8 cellular contexts compared by ENCODE assay signal in the genomic region with DNA sequence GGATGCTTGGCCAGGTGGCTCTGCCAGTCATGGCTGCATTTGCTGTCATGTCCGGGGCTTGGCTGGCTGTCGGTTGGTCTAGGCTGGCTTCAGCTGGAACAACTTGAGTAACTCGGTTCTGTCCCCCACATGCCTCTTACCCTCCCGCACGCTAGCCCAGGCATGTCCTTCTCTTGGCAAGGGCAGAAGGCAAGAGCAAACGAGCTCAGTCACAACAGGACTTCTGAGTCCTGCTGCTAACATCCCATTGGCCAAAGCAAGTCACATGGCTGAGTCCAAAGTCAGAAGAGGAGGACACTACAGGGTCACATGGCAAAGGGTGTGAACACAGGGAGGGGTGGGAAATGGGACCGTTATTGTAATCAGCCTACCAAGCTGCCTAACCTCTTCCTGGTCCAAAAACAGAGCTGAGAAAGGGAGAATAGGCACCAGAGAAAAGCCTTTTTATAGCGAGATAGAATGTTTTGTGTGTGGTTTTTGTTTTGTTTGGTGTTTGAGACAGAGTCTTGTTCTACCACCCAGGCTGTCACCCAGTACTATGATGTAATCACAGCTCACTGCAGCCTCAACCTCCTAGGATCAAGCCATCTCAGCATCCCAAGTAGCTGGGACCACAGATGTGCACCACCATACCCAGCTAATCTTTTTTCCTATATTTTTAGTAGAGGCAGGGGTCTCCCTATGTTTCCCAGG.
DNase-seq lines count a peak whose midpoint lies in the region; ATAC-seq and TF ChIP-seq lines count a peak whose summit lies in the region.

No MANE protein-coding gene starts in this region.

- no peak overlapping the region for H2BK15ac ChIP-seq in neuronal stem cell (ENCODE audit: low read length)

- H3K18ac ChIP-seq in neuronal stem cell (ENCODE audit: low read length) = no peak overlapping the region

- peaks cover 5% of the 10 kb centered on the region for H3K27me3 Mint-ChIP-seq in activated CD8-positive, alpha-beta T cell treated with anti-CD3 and anti-CD28 coated beads for 36 hours

- TF ChIP-seq CTCF in smooth muscle cell (IDR thresholded peaks at IDR 0.05; ENCODE audit: borderline replicate concordance, insufficient read depth, poor library complexity, severe bottlenecking) = no peak
- no peak for TF ChIP-seq CTCF in activated CD8-positive, alpha-beta T cell treated with anti-CD3 and anti-CD28 coated beads for 36 hours (IDR thresholded peaks at IDR 0.05)
- TF ChIP-seq CTCF in MM.1S (IDR thresholded peaks at IDR 0.05; ENCODE audit: low read length) = no peak

- H3K14ac ChIP-seq in neuronal stem cell (ENCODE audit: low read length) = no peak overlapping the region

- DNase-seq in DMS153 treated with DMSO at 0.1 percent for 48 hours (lab: John Stamatoyannopoulos, UW; ENCODE audit: unreplicated experiment) (peak; percentile 41), NCI-H1105 (lab: John Stamatoyannopoulos, UW) (peak; percentile 49), epithelial cell of prostate (ENCODE audit: low read depth, low spot score) (peak; percentile 100), neuronal stem cell (ENCODE audit: low spot score) (no peak), smooth muscle cell (lab: John Stamatoyannopoulos, UW; ENCODE audit: unreplicated experiment) (no peak), MM.1S (no peak)
- no peak for DNase-seq in activated CD8-positive, alpha-beta T cell treated with anti-CD3 and anti-CD28 coated beads for 36 hours
- no peak for DNase-seq in activated naive CD4-positive, alpha-beta T cell treated with anti-CD3 and anti-CD28 coated beads, Interleukin-2, amount 50 U/mL, for 72 hours (ENCODE audit: low spot score in 2 of 2)

- H4K8ac ChIP-seq in neuronal stem cell (ENCODE audit: low read depth, low read length) = no peak overlapping the region

- H2AFZ ChIP-seq in neuronal stem cell (ENCODE audit: low read length) (peak overlapping the region; percentile 58), smooth muscle cell (ENCODE audit: low read depth) (no peak overlapping the region), MM.1S (ENCODE audit: low read length) (no peak overlapping the region)

- H3K36me3 Mint-ChIP-seq in activated CD8-positive, alpha-beta T cell treated with anti-CD3 and anti-CD28 coated beads for 36 hours (ENCODE audit: low read depth) = no peaks in the 10 kb centered on the region
- H3K36me3 Mint-ChIP-seq in activated naive CD4-positive, alpha-beta T cell treated with anti-CD3 and anti-CD28 coated beads, Interleukin-2, amount 50 U/mL, for 72 hours = peaks cover 0 to 7% of the 10 kb centered on the region in 2 donors

- no peak overlapping the region for H3K4me3 Mint-ChIP-seq in activated CD8-positive, alpha-beta T cell treated with anti-CD3 and anti-CD28 coated beads for 36 hours

- H2AK5ac ChIP-seq in neuronal stem cell (ENCODE audit: low read depth, low read length) = peak overlapping the region; percentile 16

- H4K20me1 ChIP-seq in smooth muscle cell (ENCODE audit: low read depth) = no peaks in the 10 kb centered on the region
- H4K20me1 ChIP-seq in MM.1S (ENCODE audit: insufficient read depth, low read length) = no peaks in the 10 kb centered on the region

- H3K79me1 ChIP-seq in neuronal stem cell (ENCODE audit: low read depth, low read length) = no peaks in the 10 kb centered on the region

- H2BK12ac ChIP-seq in neuronal stem cell (ENCODE audit: low read length) = peak overlapping the region; percentile 30

- H3K4me1 Mint-ChIP-seq in activated CD8-positive, alpha-beta T cell treated with anti-CD3 and anti-CD28 coated beads for 36 hours (ENCODE audit: low read depth) = no peaks in the 10 kb centered on the region

- no peaks in the 10 kb centered on the region for H3K36me3 ChIP-seq in neuronal stem cell (replicated peaks in 1 of 2; ENCODE audit: control insufficient read depth in 2 of 2, insufficient read depth in 2 of 2, low read length in 2 of 2)
- H3K36me3 ChIP-seq in smooth muscle cell (ENCODE audit: low read depth) = no peaks in the 10 kb centered on the region
- no peaks in the 10 kb centered on the region for H3K36me3 ChIP-seq in MM.1S (replicated peaks; ENCODE audit: insufficient read depth, low read length)

- H3K27me3 ChIP-seq in neuronal stem cell (ENCODE audit: control insufficient read depth in 3 of 3, insufficient read depth in 3 of 3, low read depth in 1 of 3, low read length in 3 of 3) (no peaks in the 10 kb centered on the region), smooth muscle cell (ENCODE audit: low read depth) (no peaks in the 10 kb centered on the region), MM.1S (replicated peaks; ENCODE audit: insufficient read depth, low read length) (peaks cover 34% of the 10 kb centered on the region)

- intact Hi-C loops in activated CD8-positive, alpha-beta T cell treated with anti-CD3 and anti-CD28 coated beads for 36 hours (cut with micrococcal nuclease) = no loop called here

- H3K4me2 ChIP-seq in neuronal stem cell (ENCODE audit: insufficient read depth, low read length, poor library complexity, severe bottlenecking) (no peak overlapping the region), smooth muscle cell (no peak overlapping the region), MM.1S (ENCODE audit: low read depth, low read length) (no peak overlapping the region)

- no peak overlapping the region for H3K23ac ChIP-seq in neuronal stem cell (ENCODE audit: low read depth, low read length, poor library complexity)

- H3K9me3 Mint-ChIP-seq in activated CD8-positive, alpha-beta T cell treated with anti-CD3 and anti-CD28 coated beads for 36 hours = no peaks in the 10 kb centered on the region
- H3K9me3 Mint-ChIP-seq in activated naive CD4-positive, alpha-beta T cell treated with anti-CD3 and anti-CD28 coated beads, Interleukin-2, amount 50 U/mL, for 72 hours = peaks cover 0 to 10% of the 10 kb centered on the region in 2 donors

- H3K79me2 ChIP-seq in smooth muscle cell (ENCODE audit: low read depth) (no peaks in the 10 kb centered on the region), MM.1S (ENCODE audit: low read length) (no peaks in the 10 kb centered on the region)

- WGBS in neuronal stem cell (ENCODE audit: extremely low coverage in 2 of 2, insufficient read length in 2 of 2, insufficient replicate concordance in 1 of 2), 2 donors = 100% methylated on average over 1 of the region's 8 CpGs; no CpG with 5 or more reads in 1 of the 2 donors
- WGBS in smooth muscle cell (ENCODE audit: low lambda C conversion rate) = 76% methylated on average over 8 of the region's 8 CpGs

- H3K4me1 ChIP-seq in neuronal stem cell (ENCODE audit: control insufficient read depth in 2 of 2, insufficient read depth in 1 of 2, low read depth in 1 of 2, low read length in 2 of 2) (peaks cover 18 to 31% of the 10 kb centered on the region in 2 donors), smooth muscle cell (ENCODE audit: low read depth) (peaks cover 4% of the 10 kb centered on the region), MM.1S (ENCODE audit: low read length) (no peaks in the 10 kb centered on the region)

- POLR2A ChIA-PET in activated CD8-positive, alpha-beta T cell treated with anti-CD3 and anti-CD28 coated beads for 36 hours (lab: Charles Lee) = no interaction called here

- H3K4me3 ChIP-seq in neuronal stem cell (ENCODE audit: low read length in 2 of 2) = no peak overlapping the region
- no peak overlapping the region for H3K4me3 ChIP-seq in smooth muscle cell
- H3K4me3 ChIP-seq in MM.1S (ENCODE audit: low read length) = no peak overlapping the region

- H4K91ac ChIP-seq in neuronal stem cell (ENCODE audit: low read depth, low read length, poor library complexity) = no peak overlapping the region

- H3K9me2 ChIP-seq in MM.1S (replicated peaks; ENCODE audit: insufficient read depth, low read length) = no peaks in the 10 kb centered on the region

- H2BK5ac ChIP-seq in neuronal stem cell (ENCODE audit: low read length) = no peak overlapping the region

- H2BK120ac ChIP-seq in neuronal stem cell (ENCODE audit: low read depth, low read length) = no peak overlapping the region

- peak overlapping the region; percentile 90 for H3K27ac ChIP-seq in epithelial cell of prostate
- no peak overlapping the region for H3K27ac ChIP-seq in neuronal stem cell (replicated peaks; ENCODE audit: low read length)
- H3K27ac ChIP-seq in smooth muscle cell (ENCODE audit: low read depth) = no peak overlapping the region
- no peak overlapping the region for H3K27ac ChIP-seq in MM.1S (ENCODE audit: low read length)

- H3K9ac ChIP-seq in neuronal stem cell (ENCODE audit: low read depth, low read length, poor library complexity) (no peak overlapping the region), smooth muscle cell (ENCODE audit: low read depth) (no peak overlapping the region), MM.1S (ENCODE audit: low read length) (no peak overlapping the region)

- H3F3A ChIP-seq in smooth muscle cell (ENCODE audit: low read depth) = no peaks in the 10 kb centered on the region
- no peaks in the 10 kb centered on the region for H3F3A ChIP-seq in MM.1S (ENCODE audit: insufficient read depth, low read length)

- ATAC-seq in activated CD8-positive, alpha-beta T cell treated with anti-CD3 and anti-CD28 coated beads for 36 hours = no peak
- ATAC-seq in activated naive CD4-positive, alpha-beta T cell treated with anti-CD3 and anti-CD28 coated beads, Interleukin-2, amount 50 U/mL, for 72 hours = no peak

- no peak overlapping the region for H3K4ac ChIP-seq in neuronal stem cell (ENCODE audit: low read length)

- CTCF ChIA-PET in activated CD8-positive, alpha-beta T cell treated with anti-CD3 and anti-CD28 coated beads for 36 hours (lab: Charles Lee) = no interaction called here

- H3K9me3 ChIP-seq in neuronal stem cell (replicated peaks in 1 of 2; ENCODE audit: control insufficient read depth in 2 of 2, insufficient read depth in 1 of 2, low read depth in 1 of 2, low read length in 2 of 2) (peaks cover 2 to 20% of the 10 kb centered on the region in 2 donors), smooth muscle cell (replicated peaks; ENCODE audit: low read depth) (no peaks in the 10 kb centered on the region), MM.1S (replicated peaks; ENCODE audit: insufficient read depth, low read length) (no peaks in the 10 kb centered on the region)

- H3K27ac Mint-ChIP-seq in activated CD8-positive, alpha-beta T cell treated with anti-CD3 and anti-CD28 coated beads for 36 hours = no peak overlapping the region
- H3K27ac Mint-ChIP-seq in activated naive CD4-positive, alpha-beta T cell treated with anti-CD3 and anti-CD28 coated beads, Interleukin-2, amount 50 U/mL, for 72 hours = no peak overlapping the region

Comparison
In these comparisons a context has a peak if more than half of its experiments do, and no peak if none do; other contexts are left out.
1. DNase-seq: peak in DMS153 treated with DMSO at 0.1 percent for 48 hours (single experiment), NCI-H1105 (single experiment) and epithelial cell of prostate (single experiment); none in neuronal stem cell (single experiment), smooth muscle cell (single experiment), activated CD8-positive, alpha-beta T cell treated with anti-CD3 and anti-CD28 coated beads for 36 hours (single experiment), MM.1S (single experiment) and activated naive CD4-positive, alpha-beta T cell treated with anti-CD3 and anti-CD28 coated beads, Interleukin-2, amount 50 U/mL, for 72 hours (0 of 2).